Comparison of ENCODE assay signal across 13 cellular contexts in the genomic region with DNA sequence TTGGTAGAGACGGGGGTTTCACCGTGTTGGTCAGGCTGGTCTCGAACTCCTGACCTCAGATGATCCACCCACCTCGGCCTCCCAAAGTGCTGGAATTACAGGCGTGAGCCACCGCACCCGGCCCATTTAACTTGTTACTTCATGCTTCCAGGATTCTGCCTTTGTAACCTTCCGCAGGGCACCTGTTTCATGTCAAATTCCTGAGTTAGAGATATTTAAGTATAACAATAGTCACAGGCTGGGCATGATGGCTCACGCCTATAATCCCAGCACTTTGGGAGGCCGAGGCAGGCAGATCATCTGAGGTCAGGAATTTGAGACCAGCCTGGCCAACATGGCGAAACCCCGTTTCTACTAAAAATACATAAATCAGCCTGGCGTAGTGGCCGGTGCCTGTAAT. TPM values are rescaled to one million over a fixed set of nuclear protein-coding genes. Genes with fewer than 3 reads are reported as not detected.
DNase-seq lines count a peak whose midpoint lies in the region; ATAC-seq and TF ChIP-seq lines count a peak whose summit lies in the region.
"Not testable (repeated sequence)": the region's sequence is repeated elsewhere in the genome, so short reads cannot be mapped to it uniquely, and the experiment has no call there.
"Had no signal": no experiment of that assay in that cellular context is flagged by ENCODE, and none has a peak within 500 bp of the region (broad histone marks: within the 10 kb centered on the region; RNA-seq: fewer than 3 reads in every experiment).

No MANE protein-coding gene starts in this region.

- H3K4me3 ChIP-seq in lung, sigmoid colon: not testable (repeated sequence)

- H3K27ac ChIP-seq in lung (ENCODE audit: low read depth in 1 of 2, low read length in 1 of 2); sigmoid colon: not testable (repeated sequence)

- DNase-seq in activated CD4-positive, alpha-beta T cell treated with anti-CD3 and anti-CD28 coated beads, Interleukin-2, amount 10 ng/mL, durations not matched to agents 24 days and 14 days: peak; percentile 46
- DNase-seq in ecto neural progenitor cell (ENCODE audit: low spot score): peak; percentile 16
- DNase-seq in lung (ENCODE audit: low spot score): peak; percentile 5
- peak; percentile 42 for DNase-seq in sigmoid colon
- peak; percentile 12 for DNase-seq in stimulated activated CD8-positive, alpha-beta memory T cell treated with anti-CD3 and anti-CD28 coated beads, Interleukin-4, amount 100 ng/mL, for 48 hours

- not testable (repeated sequence) for H3K4me1 ChIP-seq in lung (ENCODE audit: control insufficient read depth in 2 of 2, insufficient read depth in 2 of 2, low read length in 2 of 2); sigmoid colon

- not testable (repeated sequence) for TF ChIP-seq EP300 in sigmoid colon (IDR thresholded peaks at IDR 0.05)

- H3K9me3 ChIP-seq in lung (ENCODE audit: control insufficient read depth in 2 of 2, insufficient read depth in 1 of 2, low read length in 1 of 2); sigmoid colon: not testable (repeated sequence)

- intact Hi-C loops in activated CD4-positive, alpha-beta T cell treated with anti-CD3 and anti-CD28 coated beads, Interleukin-2, amount 10 ng/mL, durations not matched to agents 24 days and 14 days (cut with micrococcal nuclease); sigmoid colon (cut with DNase I): not testable (repeated sequence)

- not testable (repeated sequence) for H3K27me3 Mint-ChIP-seq in activated CD4-positive, alpha-beta T cell treated with anti-CD3 and anti-CD28 coated beads, Interleukin-2, amount 10 ng/mL, durations not matched to agents 24 days and 14 days

- H3K36me3 ChIP-seq in lung (ENCODE audit: control insufficient read depth in 2 of 2, insufficient read depth in 2 of 2, low read length in 2 of 2); sigmoid colon: not testable (repeated sequence)

- H3K9me3 Mint-ChIP-seq in activated CD4-positive, alpha-beta T cell treated with anti-CD3 and anti-CD28 coated beads, Interleukin-2, amount 10 ng/mL, durations not matched to agents 24 days and 14 days: not testable (repeated sequence)

- not testable (repeated sequence) for H3K4me1 Mint-ChIP-seq in activated CD4-positive, alpha-beta T cell treated with anti-CD3 and anti-CD28 coated beads, Interleukin-2, amount 10 ng/mL, durations not matched to agents 24 days and 14 days

- not testable (repeated sequence) for H3K36me3 Mint-ChIP-seq in activated CD4-positive, alpha-beta T cell treated with anti-CD3 and anti-CD28 coated beads, Interleukin-2, amount 10 ng/mL, durations not matched to agents 24 days and 14 days (ENCODE audit: low read depth)

- WGBS in lung, 2 donors: 84 to 92% methylated on average over 14 of the region's 14 CpGs
- WGBS in sigmoid colon, 2 donors: 80 to 88% methylated on average over 14 of the region's 14 CpGs

- not testable (repeated sequence) for TF ChIP-seq CTCF in lung (IDR thresholded peaks at IDR 0.05; ENCODE audit: control extremely low read depth, extremely low read depth); sigmoid colon (IDR thresholded peaks at IDR 0.05)

- not testable (repeated sequence) for H3K4me3 Mint-ChIP-seq in activated CD4-positive, alpha-beta T cell treated with anti-CD3 and anti-CD28 coated beads, Interleukin-2, amount 10 ng/mL, durations not matched to agents 24 days and 14 days

- not testable (repeated sequence) for ATAC-seq in lung (ENCODE audit: insufficient read depth, low FRiP score)

- H3K27me3 ChIP-seq in lung (ENCODE audit: control insufficient read depth, insufficient read depth); sigmoid colon: not testable (repeated sequence)

- not testable (repeated sequence) for TF ChIP-seq POLR2A in sigmoid colon (IDR thresholded peaks at IDR 0.05)

- not testable (repeated sequence) for H3K27ac Mint-ChIP-seq in activated CD4-positive, alpha-beta T cell treated with anti-CD3 and anti-CD28 coated beads, Interleukin-2, amount 10 ng/mL, durations not matched to agents 24 days and 14 days

RNA-seq across cellular contexts. Expression of a gene that starts 30.8 kb away (rescaled TPM):
- 0.95 and 1.5 TPM in 2 replicates for total RNA-seq in activated CD4-positive, alpha-beta T cell treated with anti-CD3 and anti-CD28 coated beads, Interleukin-2, amount 10 ng/mL, durations not matched to agents 24 days and 14 days
- total RNA-seq in lung: 1 to 10 TPM in 1 of 2 donors, under 1 TPM in 1; 0.46 to 1.4 TPM
- under 1 TPM; 0.19 to 0.39 TPM for polyA plus RNA-seq in lung
- 1 to 10 TPM in 1 of 4 donors, under 1 TPM in 2, not detected in 1; 0.41 to 1.1 (median 0.71) TPM for total RNA-seq in sigmoid colon
- under 1 TPM in 1 of 3 donors, not detected in 2; 0.77 TPM for polyA plus RNA-seq in sigmoid colon
- total RNA-seq: A172, A673, G401, GM23338, H4, H9 had no signal
- polyA plus RNA-seq: BJ; CD4-positive, alpha-beta memory T cell; GM23338 had no signal
